Comparison of ENCODE assay signal across 11 cellular contexts in the genomic region with DNA sequence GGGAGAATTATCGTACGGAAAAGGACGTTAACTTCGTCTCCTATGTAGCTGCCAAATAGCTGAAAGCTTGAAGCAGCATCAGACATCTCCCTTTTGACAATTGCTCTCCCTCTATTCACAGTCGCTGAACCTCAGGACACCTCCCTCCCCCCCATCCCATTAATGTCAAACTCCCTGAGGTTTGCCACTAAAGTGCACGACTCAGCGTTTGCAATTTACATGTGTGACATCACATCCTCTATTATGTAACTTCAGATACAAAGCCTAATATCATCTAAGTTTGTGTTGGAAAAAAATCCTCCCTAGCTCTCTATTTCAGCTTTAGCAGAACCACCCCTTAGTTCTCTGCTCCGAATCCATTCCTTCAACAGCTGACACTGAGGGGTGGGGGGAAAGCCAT. TPM values are rescaled to one million over a fixed set of nuclear protein-coding genes. Genes with fewer than 3 reads are reported as not detected.
A peak's percentile ranks its signal among the peaks of the same experiment; 100 is the strongest.
DNase-seq lines count a peak whose midpoint lies in the region; ATAC-seq and TF ChIP-seq lines count a peak whose summit lies in the region.
"Had no signal": no experiment of that assay in that cellular context is flagged by ENCODE, and none has a peak within 500 bp of the region (broad histone marks: within the 10 kb centered on the region; RNA-seq: fewer than 3 reads in every experiment).

No MANE protein-coding gene starts in this region.

- ATAC-seq in activated naive CD4-positive, alpha-beta T cell treated with anti-CD3 and anti-CD28 coated beads, Interleukin-2, amount 50 U/mL, for 72 hours, result no peak
- no peak for ATAC-seq in GM18867 (IDR thresholded peaks at IDR 0.05; ENCODE audit: unreplicated experiment)
- ATAC-seq: left lobe of liver had no signal

- H3K9me3 Mint-ChIP-seq in activated naive CD4-positive, alpha-beta T cell treated with anti-CD3 and anti-CD28 coated beads for 36 hours, result no peaks in the 10 kb centered on the region
- no peaks in the 10 kb centered on the region for H3K9me3 Mint-ChIP-seq in activated naive CD4-positive, alpha-beta T cell treated with anti-CD3 and anti-CD28 coated beads, Interleukin-2, amount 50 U/mL, for 72 hours
- no peaks in the 10 kb centered on the region for H3K9me3 Mint-ChIP-seq in immature natural killer cell

- peak overlapping the region; percentile 54 for H3K27ac ChIP-seq in fibroblast of lung (ENCODE audit: insufficient read depth, low read length)
- H3K27ac ChIP-seq in stomach, result peak overlapping the region in 3 of 5 donors; percentile 49 to 64 (median 49)
- H3K27ac ChIP-seq: VCaP had no signal

- peak overlapping the region; percentile 66 for H2AFZ ChIP-seq in fibroblast of lung (ENCODE audit: low read length)

- H3K4me3 ChIP-seq in fibroblast of lung (replicated peaks in 1 of 4; ENCODE audit: control extremely low read depth in 1 of 4, insufficient read depth in 1 of 4, low read depth in 3 of 4, low read length in 4 of 4) (peak overlapping the region in 3 of 4 experiments; percentile 22 to 43 (median 34)), stomach (peak overlapping the region in 1 of 4 donors; percentile 7)

- TF ChIP-seq EP300 in stomach (IDR thresholded peaks at IDR 0.05), result no peak

- TF ChIP-seq CTCF in fibroblast of lung (conservative IDR thresholded peaks at IDR 0.05 in 1 of 2, IDR thresholded peaks at IDR 0.05 in 1 of 2; ENCODE audit: low read depth in 1 of 2, low read length in 2 of 2) (no peak), stomach (IDR thresholded peaks at IDR 0.05) (no peak)

- TF ChIP-seq POLR2A in stomach (IDR thresholded peaks at IDR 0.05), result no peak

- no peak overlapping the region for H3K27ac Mint-ChIP-seq in activated naive CD4-positive, alpha-beta T cell treated with anti-CD3 and anti-CD28 coated beads for 36 hours
- H3K27ac Mint-ChIP-seq in activated naive CD4-positive, alpha-beta T cell treated with anti-CD3 and anti-CD28 coated beads, Interleukin-2, amount 50 U/mL, for 72 hours, result no peak overlapping the region
- H3K27ac Mint-ChIP-seq in immature natural killer cell, result no peak overlapping the region

- H3K9ac ChIP-seq in fibroblast of lung (ENCODE audit: insufficient read depth, low read length), result no peak overlapping the region

- peaks cover 2% of the 10 kb centered on the region for H3K36me3 Mint-ChIP-seq in activated naive CD4-positive, alpha-beta T cell treated with anti-CD3 and anti-CD28 coated beads for 36 hours (ENCODE audit: low read depth)
- H3K36me3 Mint-ChIP-seq in activated naive CD4-positive, alpha-beta T cell treated with anti-CD3 and anti-CD28 coated beads, Interleukin-2, amount 50 U/mL, for 72 hours, result peaks cover 0 to 3% of the 10 kb centered on the region in 2 donors
- no peaks in the 10 kb centered on the region for H3K36me3 Mint-ChIP-seq in immature natural killer cell

- peaks cover 2% of the 10 kb centered on the region for H3K4me1 ChIP-seq in fibroblast of lung (ENCODE audit: control insufficient read depth, extremely low read depth, insufficient read depth, low read length)
- peaks cover 12 to 41% (median 23%) of the 10 kb centered on the region in 4 donors for H3K4me1 ChIP-seq in stomach

- H3K4me1 Mint-ChIP-seq in activated naive CD4-positive, alpha-beta T cell treated with anti-CD3 and anti-CD28 coated beads for 36 hours (ENCODE audit: low read depth), result peaks cover 21% of the 10 kb centered on the region
- peaks cover 11 to 19% of the 10 kb centered on the region in 2 donors for H3K4me1 Mint-ChIP-seq in immature natural killer cell

- CTCF ChIA-PET in activated naive CD4-positive, alpha-beta T cell treated with anti-CD3 and anti-CD28 coated beads for 36 hours (lab: Charles Lee), result interaction anchor here (0.7 kb wide), 1 partner anchor 468 kb away, joined by 3 read pairs; no protein-coding TSS in a partner anchor

- no peaks in the 10 kb centered on the region for H3K27me3 Mint-ChIP-seq in activated naive CD4-positive, alpha-beta T cell treated with anti-CD3 and anti-CD28 coated beads for 36 hours (ENCODE audit: low read depth)
- H3K27me3 Mint-ChIP-seq in immature natural killer cell (ENCODE audit: low read depth in 3 of 3), result peaks cover 8 to 21% (median 16%) of the 10 kb centered on the region in 3 donors

- no peaks in the 10 kb centered on the region for H4K20me1 ChIP-seq in fibroblast of lung (ENCODE audit: control insufficient read depth, extremely low read depth, insufficient read depth, low read length)

- WGBS in stomach, 5 donors, result 9 to 23% (median 13%) methylated on average over 8 of the region's 8 CpGs

- intact Hi-C loops in activated naive CD4-positive, alpha-beta T cell treated with anti-CD3 and anti-CD28 coated beads for 36 hours (cut with micrococcal nuclease), result loop anchor here (5.0 kb wide), 1 partner anchor 465 kb away; no protein-coding TSS in a partner anchor
- intact Hi-C loops in stomach (cut with DNase I; ENCODE audit: low total_unique reads), result no loop called here

- H3K4me2 ChIP-seq in fibroblast of lung (ENCODE audit: extremely low read depth, insufficient read depth, low read length), result peak overlapping the region; percentile 92

- H3K9me3 ChIP-seq in fibroblast of lung (ENCODE audit: control insufficient read depth, insufficient read depth, low read depth, low read length) (no peaks in the 10 kb centered on the region), stomach (no peaks in the 10 kb centered on the region)

- DNase-seq in activated naive CD4-positive, alpha-beta T cell treated with anti-CD3 and anti-CD28 coated beads for 36 hours, result peak; percentile 18
- no peak for DNase-seq in activated naive CD4-positive, alpha-beta T cell treated with anti-CD3 and anti-CD28 coated beads, Interleukin-2, amount 50 U/mL, for 72 hours (ENCODE audit: low spot score in 2 of 2)
- DNase-seq in T follicular helper cell (ENCODE audit: low read depth) (peak; percentile 32), fibroblast of lung (ENCODE audit: low read depth in 2 of 2) (no peak), stomach (no peak), immature natural killer cell (no peak), NCI-H146 treated with DMSO at 0.1 percent for 48 hours (lab: John Stamatoyannopoulos, UW; ENCODE audit: unreplicated experiment) (no peak)
- DNase-seq: NCI-H2029 had no signal

- H3K36me3 ChIP-seq in fibroblast of lung (ENCODE audit: control insufficient read depth, insufficient read depth, low read length) (no peaks in the 10 kb centered on the region), stomach (no peaks in the 10 kb centered on the region)

- H3K4me3 Mint-ChIP-seq in activated naive CD4-positive, alpha-beta T cell treated with anti-CD3 and anti-CD28 coated beads for 36 hours, result peak overlapping the region; percentile 60
- no peak overlapping the region for H3K4me3 Mint-ChIP-seq in immature natural killer cell

- H3K27me3 ChIP-seq in fibroblast of lung (ENCODE audit: control insufficient read depth, insufficient read depth, low read length) (no peaks in the 10 kb centered on the region), stomach (peaks cover 0 to 26% (median 7%) of the 10 kb centered on the region in 3 donors)

- H3K79me2 ChIP-seq in fibroblast of lung (ENCODE audit: control insufficient read depth, insufficient read depth, low read length), result peaks cover 8% of the 10 kb centered on the region

RNA-seq across cellular contexts. Expression of a gene that starts 5.5 kb away (rescaled TPM):
- 1 to 10 TPM; 5.3 to 6.1 TPM for total RNA-seq in activated naive CD4-positive, alpha-beta T cell treated with anti-CD3 and anti-CD28 coated beads for 36 hours
- 1 to 10 TPM; 6.0 to 7.1 TPM for total RNA-seq in activated naive CD4-positive, alpha-beta T cell treated with anti-CD3 and anti-CD28 coated beads, Interleukin-2, amount 50 U/mL, for 72 hours
- 4.4 and 7.4 TPM in 2 replicates for total RNA-seq in fibroblast of lung
- polyA plus RNA-seq in fibroblast of lung, result 1.9 and 9.9 TPM in 2 replicates
- polyA plus RNA-seq in fibroblast of lung (2012), result 1.2 and 5.3 TPM in 2 replicates
- 6.4 and 20.5 TPM in 2 replicates for polyA minus RNA-seq in fibroblast of lung (ENCODE audit: low replicate concordance)
- total RNA-seq in stomach, result 10 to 100 TPM; 15.4 to 36.4 (median 32.6) TPM
- 1 to 10 TPM; 2.0 to 7.5 (median 2.3) TPM for polyA plus RNA-seq in stomach
- 1 to 10 TPM; 1.0 to 1.2 (median 1.1) TPM for polyA plus RNA-seq in immature natural killer cell

Comparison
In these comparisons a context has a peak if more than half of its experiments do, and no peak if none do; other contexts are left out.
1. DNase-seq: peak in activated naive CD4-positive, alpha-beta T cell treated with anti-CD3 and anti-CD28 coated beads for 36 hours (single experiment) and T follicular helper cell (single experiment); none in activated naive CD4-positive, alpha-beta T cell treated with anti-CD3 and anti-CD28 coated beads, Interleukin-2, amount 50 U/mL, for 72 hours (0 of 2), fibroblast of lung (0 of 2), stomach (single experiment), immature natural killer cell (0 of 3) and NCI-H146 treated with DMSO at 0.1 percent for 48 hours (single experiment).